15 cellular contexts compared by ENCODE assay signal in genomic region chr1:59107516-59107915, GRCh38.
A peak's percentile ranks its signal among the peaks of the same experiment; 100 is the strongest.
DNase-seq lines count a peak whose midpoint lies in the region; ATAC-seq and TF ChIP-seq lines count a peak whose summit lies in the region.
"Had no signal": no experiment of that assay in that cellular context is flagged by ENCODE, and none has a peak within 500 bp of the region (broad histone marks: within the 10 kb centered on the region; RNA-seq: fewer than 3 reads in every experiment).

No MANE protein-coding gene starts in this region.

- CTCF ChIA-PET in activated naive CD4-positive, alpha-beta T cell treated with anti-CD3 and anti-CD28 coated beads for 36 hours (lab: Charles Lee): no interaction called here

- H3K36me3 ChIP-seq in HUES64 (ENCODE audit: insufficient read depth, low read length): no peaks in the 10 kb centered on the region
- H3K36me3 ChIP-seq in body of pancreas (replicated peaks in 1 of 2; ENCODE audit: insufficient read depth in 1 of 2, low read depth in 2 of 2): no peaks in the 10 kb centered on the region
- H3K36me3 ChIP-seq in gastrocnemius medialis: no peaks in the 10 kb centered on the region
- H3K36me3 ChIP-seq: BE2C had no signal

- H3K9ac ChIP-seq in HUES64 (ENCODE audit: low read depth, low read length): no peak overlapping the region

- H3K4me3 Mint-ChIP-seq in activated naive CD4-positive, alpha-beta T cell treated with anti-CD3 and anti-CD28 coated beads for 36 hours: no peak overlapping the region
- H3K4me3 Mint-ChIP-seq: brain had no signal

- H3K9me3 ChIP-seq in HUES64 (ENCODE audit: insufficient read depth, low read depth, low read length) (no peaks in the 10 kb centered on the region), body of pancreas (no peaks in the 10 kb centered on the region), gastrocnemius medialis (no peaks in the 10 kb centered on the region)
- H3K9me3 ChIP-seq: BE2C had no signal

- no peak for ATAC-seq in body of pancreas
- ATAC-seq in gastrocnemius medialis: peak; percentile 98 to 99
- no peak for ATAC-seq in GM21526 (IDR thresholded peaks at IDR 0.05; ENCODE audit: low FRiP score, unreplicated experiment)
- no peak for ATAC-seq in GM18861 (IDR thresholded peaks at IDR 0.05; ENCODE audit: unreplicated experiment)

- TF ChIP-seq CTCF in body of pancreas (IDR thresholded peaks at IDR 0.05): no peak
- TF ChIP-seq CTCF in gastrocnemius medialis (IDR thresholded peaks at IDR 0.05 in 4 of 5, conservative IDR thresholded peaks at IDR 0.05 in 1 of 5): no peak

- no peak overlapping the region for H3K27ac Mint-ChIP-seq in activated naive CD4-positive, alpha-beta T cell treated with anti-CD3 and anti-CD28 coated beads for 36 hours

- in situ Hi-C loops in gastrocnemius medialis (cut with MboI; ENCODE audit: low sequenced_read_pairs in 4 of 4): no loop called here

- H3K4me1 ChIP-seq in HUES64 (ENCODE audit: insufficient read depth, low read length) (peaks cover 12% of the 10 kb centered on the region), body of pancreas (peaks cover 6% of the 10 kb centered on the region), gastrocnemius medialis (peaks cover 11 to 17% of the 10 kb centered on the region in 2 donors)
- H3K4me1 ChIP-seq: BE2C had no signal

- H3K27me3 Mint-ChIP-seq in activated naive CD4-positive, alpha-beta T cell treated with anti-CD3 and anti-CD28 coated beads for 36 hours (ENCODE audit: low read depth): no peaks in the 10 kb centered on the region

- H3K9me3 Mint-ChIP-seq in activated naive CD4-positive, alpha-beta T cell treated with anti-CD3 and anti-CD28 coated beads for 36 hours: no peaks in the 10 kb centered on the region

- no peaks in the 10 kb centered on the region for H3K36me3 Mint-ChIP-seq in activated naive CD4-positive, alpha-beta T cell treated with anti-CD3 and anti-CD28 coated beads for 36 hours (ENCODE audit: low read depth)
- H3K36me3 Mint-ChIP-seq: brain had no signal

- intact Hi-C loops in body of pancreas (cut with DNase I) (no loop called here), cardiac septum (cut with DNase I) (loop anchor here (2.0 kb wide), 1 partner anchor 29 kb away; no protein-coding TSS in a partner anchor), gastrocnemius medialis (cut with DNase I; ENCODE audit: low total_unique reads) (loop anchor here (5.0 to 10.0 kb wide), 2 partner anchors 187 to 325 kb away; partner anchors contain the start of genes FGGY and JUN)
- intact Hi-C loops in activated naive CD4-positive, alpha-beta T cell treated with anti-CD3 and anti-CD28 coated beads for 36 hours (cut with micrococcal nuclease): no loop called here

- WGBS in HUES64: 90% methylated on average over 5 of the region's 5 CpGs
- 28 to 50% methylated on average over 2 to 5 of the region's 5 CpGs for WGBS in body of pancreas, 2 donors

- DNase-seq in body of pancreas: peak in 3 of 4 donors; percentile 20 to 54 (median 51)
- peak; percentile 80 for DNase-seq in cardiac septum (ENCODE audit: low spot score)
- DNase-seq in gastrocnemius medialis: peak; percentile 87 to 92
- DNase-seq in activated naive CD4-positive, alpha-beta T cell treated with anti-CD3 and anti-CD28 coated beads for 36 hours: no peak
- DNase-seq in SW480 (ENCODE audit: low spot score): no peak
- DNase-seq: BE2C, GF-D8, GOT3, Kasumi-1, mesendoderm had no signal

- H3K27me3 ChIP-seq in HUES64 (ENCODE audit: insufficient read depth, low read length) (no peaks in the 10 kb centered on the region), body of pancreas (no peaks in the 10 kb centered on the region), gastrocnemius medialis (no peaks in the 10 kb centered on the region)
- H3K27me3 ChIP-seq: BE2C had no signal

- no peaks in the 10 kb centered on the region for H3K4me1 Mint-ChIP-seq in activated naive CD4-positive, alpha-beta T cell treated with anti-CD3 and anti-CD28 coated beads for 36 hours (ENCODE audit: low read depth)

- 0 out of 2 replicates have a peak overlapping the region, but pooled peaks have one; percentile 23 for H3K27ac ChIP-seq in HUES64 (ENCODE audit: low read depth, low read length)
- H3K27ac ChIP-seq in body of pancreas: no peak overlapping the region
- peak overlapping the region; percentile 76 to 87 (median 79) for H3K27ac ChIP-seq in gastrocnemius medialis

- H3K4me3 ChIP-seq in HUES64 (ENCODE audit: low read length) (no peak overlapping the region), body of pancreas (no peak overlapping the region), gastrocnemius medialis (no peak overlapping the region)
- H3K4me3 ChIP-seq: skin epidermis had no signal

- TF ChIP-seq POLR2A in body of pancreas (IDR thresholded peaks at IDR 0.05) (no peak), gastrocnemius medialis (IDR thresholded peaks at IDR 0.05) (no peak)

Comparison
In these comparisons a context has a peak if more than half of its experiments do, and no peak if none do; other contexts are left out.
1. H3K27ac ChIP-seq: peak in HUES64 (single experiment) and gastrocnemius medialis (4 of 4); none in body of pancreas (0 of 4).
2. ATAC-seq: peak in gastrocnemius medialis (2 of 2); none in body of pancreas (single experiment), GM21526 (single experiment) and GM18861 (single experiment).
3. DNase-seq: peak in body of pancreas (3 of 4), cardiac septum (single experiment) and gastrocnemius medialis (2 of 2); none in activated naive CD4-positive, alpha-beta T cell treated with anti-CD3 and anti-CD28 coated beads for 36 hours (single experiment) and SW480 (single experiment).
4. intact Hi-C loops: an anchor here in cardiac septum (2.0 kb wide) and gastrocnemius medialis (5.0 to 10.0 kb wide); none called in body of pancreas and activated naive CD4-positive, alpha-beta T cell treated with anti-CD3 and anti-CD28 coated beads for 36 hours.